23 cellular contexts compared by ENCODE assay signal in genomic region chrX:2732649-2733048, GRCh38. TPM values are rescaled to one million over a fixed set of nuclear protein-coding genes. Genes with fewer than 3 reads are reported as not detected.
A peak's percentile ranks its signal among the peaks of the same experiment; 100 is the strongest.
DNase-seq lines count a peak whose midpoint lies in the region; TF ChIP-seq lines count a peak whose summit lies in the region.
"Had no signal": no experiment of that assay in that cellular context is flagged by ENCODE, and none has a peak within 500 bp of the region (broad histone marks: within the 10 kb centered on the region; RNA-seq: fewer than 3 reads in every experiment).

No MANE protein-coding gene starts in this region.

- H3K79me2 ChIP-seq in osteoblast (ENCODE audit: insufficient read depth, low read length), result no peaks in the 10 kb centered on the region

- H3K4me3 ChIP-seq in breast epithelium (no peak overlapping the region), osteoblast (ENCODE audit: insufficient read depth, low read length) (no peak overlapping the region)
- H3K4me3 ChIP-seq: ascending aorta, cardiac muscle cell, colonic mucosa had no signal

- intact Hi-C loops in MCF 10A (cut with micrococcal nuclease), result no loop called here
- intact Hi-C loops in breast epithelium (cut with DNase I; ENCODE audit: low total_unique reads), result no loop called here

- POLR2A ChIA-PET in MCF 10A (lab: Yijun Ruan, JAX), result no interaction called here

- no peak overlapping the region for H3K4me2 ChIP-seq in osteoblast (ENCODE audit: insufficient read depth, low read length)

- H3K27ac Mint-ChIP-seq in MCF 10A (ENCODE audit: low read depth, unreplicated experiment) (peak overlapping the region; percentile 43), endothelial cell (ENCODE audit: unreplicated experiment) (no peak overlapping the region)

- H2AFZ ChIP-seq in osteoblast (ENCODE audit: low read length), result no peak overlapping the region

- H3K27ac ChIP-seq in breast epithelium (no peak overlapping the region), KOPT-K1 (ENCODE audit: low read depth, low read length, poor library complexity, severe bottlenecking) (peak overlapping the region; percentile 41), osteoblast (ENCODE audit: low read depth, low read length) (no peak overlapping the region)
- H3K27ac ChIP-seq: ascending aorta, C4-2B, cardiac muscle cell, colonic mucosa, VCaP had no signal

- no TSS peak for BruUV-seq in MCF 10A (replicated peaks; lab: Mats Ljungman, UMichigan)

- H3K4me1 Mint-ChIP-seq in MCF 10A (ENCODE audit: insufficient read depth, unreplicated experiment) (no peaks in the 10 kb centered on the region), endothelial cell (ENCODE audit: unreplicated experiment) (no peaks in the 10 kb centered on the region)

- H3K9me3 ChIP-seq in breast epithelium (no peaks in the 10 kb centered on the region), KOPT-K1 (ENCODE audit: insufficient read depth, low read length, poor library complexity, severe bottlenecking) (no peaks in the 10 kb centered on the region), osteoblast (ENCODE audit: low read depth, low read length) (no peaks in the 10 kb centered on the region)
- H3K9me3 ChIP-seq: ascending aorta, colonic mucosa had no signal

- no peaks in the 10 kb centered on the region for H3K27me3 Mint-ChIP-seq in MCF 10A (ENCODE audit: insufficient read depth, unreplicated experiment)
- no peaks in the 10 kb centered on the region for H3K27me3 Mint-ChIP-seq in endothelial cell (ENCODE audit: unreplicated experiment)
- H3K27me3 Mint-ChIP-seq: activated naive CD8-positive, alpha-beta T cell treated with anti-CD3 and anti-CD28 coated beads, Interleukin-2, amount 10 ng/mL, durations not matched to agents 7 days and 5 days had no signal

- no peak for TF ChIP-seq POLR2A in breast epithelium (IDR thresholded peaks at IDR 0.05)

- DNase-seq in MCF 10A (ENCODE audit: unreplicated experiment) (no peak), breast epithelium (ENCODE audit: low spot score in 2 of 2) (no peak), endothelial cell (ENCODE audit: low spot score) (no peak), osteoblast (ENCODE audit: insufficient read length, low spot score, missing footprints) (no peak), NCI-H1436 (lab: John Stamatoyannopoulos, UW) (no peak), SIG-M5 treated with dmso at 0.1 percent for 504 hours (lab: John Stamatoyannopoulos, UW; ENCODE audit: unreplicated experiment) (no peak)
- DNase-seq: activated CD4-positive, alpha-beta T cell treated with anti-CD3 and anti-CD28 coated beads for 4 hours; colonic mucosa; EL; glutamatergic neuron; NCI-H446 treated with DMSO at 0.1 percent for 48 hours; NCI-H774; Right ventricle myocardium superior; stimulated activated CD4-positive, alpha-beta T cell treated with anti-CD3 and anti-CD28 coated beads, Interleukin-4, amount 100 ng/mL, for 1 hour; substantia nigra; T-helper 9 cell; trophoblast cell had no signal

- H3K4me3 Mint-ChIP-seq in MCF 10A (ENCODE audit: unreplicated experiment) (no peak overlapping the region), endothelial cell (ENCODE audit: unreplicated experiment) (peak overlapping the region; percentile 51)
- H3K4me3 Mint-ChIP-seq: activated naive CD8-positive, alpha-beta T cell treated with anti-CD3 and anti-CD28 coated beads, Interleukin-2, amount 10 ng/mL, durations not matched to agents 7 days and 5 days had no signal

- H3K36me3 ChIP-seq in breast epithelium (no peaks in the 10 kb centered on the region), KOPT-K1 (ENCODE audit: insufficient read depth, low read length) (peaks cover 95% of the 10 kb centered on the region), osteoblast (ENCODE audit: insufficient read depth, low read length) (peaks cover 51% of the 10 kb centered on the region)

- TF ChIP-seq CTCF in MCF 10A (IDR thresholded peaks at IDR 0.05; ENCODE audit: unreplicated experiment) (no peak), breast epithelium (IDR thresholded peaks at IDR 0.05) (no peak), endothelial cell (IDR thresholded peaks at IDR 0.05; ENCODE audit: unreplicated experiment) (no peak), osteoblast (IDR thresholded peaks at IDR 0.05; ENCODE audit: extremely low read depth, low read depth, low read length) (no peak)

- no peaks in the 10 kb centered on the region for H3K9me3 Mint-ChIP-seq in MCF 10A (ENCODE audit: unreplicated experiment)
- H3K9me3 Mint-ChIP-seq in endothelial cell (ENCODE audit: unreplicated experiment), result no peaks in the 10 kb centered on the region
- H3K9me3 Mint-ChIP-seq: activated naive CD8-positive, alpha-beta T cell treated with anti-CD3 and anti-CD28 coated beads, Interleukin-2, amount 10 ng/mL, durations not matched to agents 7 days and 5 days had no signal

- no peaks in the 10 kb centered on the region for H4K20me1 ChIP-seq in osteoblast (ENCODE audit: insufficient read depth, low read length)

- H3K27me3 ChIP-seq in breast epithelium (no peaks in the 10 kb centered on the region), osteoblast (ENCODE audit: insufficient read depth, low read length) (no peaks in the 10 kb centered on the region)
- H3K27me3 ChIP-seq: ascending aorta, cardiac muscle cell, colonic mucosa had no signal

- CTCF ChIA-PET in MCF 10A (lab: Yijun Ruan, JAX), result no interaction called here

- H3K4me1 ChIP-seq in breast epithelium (no peaks in the 10 kb centered on the region), osteoblast (ENCODE audit: insufficient read depth, low read length) (no peaks in the 10 kb centered on the region)
- H3K4me1 ChIP-seq: ascending aorta, colonic mucosa had no signal

- H3K36me3 Mint-ChIP-seq in MCF 10A (ENCODE audit: insufficient read depth, unreplicated experiment) (peaks cover 76% of the 10 kb centered on the region), endothelial cell (ENCODE audit: low read depth, unreplicated experiment) (peaks cover 74% of the 10 kb centered on the region)

RNA-seq across cellular contexts. Expression of gene XG, which starts 19.2 kb away (rescaled TPM):
- total RNA-seq in MCF 10A (2022) (not detected in 2 replicates), breast epithelium (10 to 100 TPM in 1 of 3 donors, 1 to 10 TPM in 1, under 1 TPM in 1; 0.59 to 14.4 (median 2.6) TPM), endothelial cell (ENCODE audit: unreplicated experiment) (0.18 TPM), osteoblast (3.2 and 4.0 TPM in 2 replicates)
- total RNA-seq: cardiac muscle cell had no signal

RNA-seq across cellular contexts. Expression of gene CD99, which starts 41.6 kb away (rescaled TPM):
- total RNA-seq in MCF 10A (2022) (173 and 176 TPM in 2 replicates), breast epithelium (100 to 1,000 TPM in 2 of 3 donors, 10 to 100 TPM in 1; 96.3 to 536 (median 142) TPM), endothelial cell (ENCODE audit: unreplicated experiment) (714 TPM), osteoblast (331 and 455 TPM in 2 replicates)
